ENCODE assay signal across 13 cellular contexts in genomic region chr2:131588152-131588873, GRCh38.
DNase-seq lines count a peak whose midpoint lies in the region; ATAC-seq and TF ChIP-seq lines count a peak whose summit lies in the region.
"Had no signal": no experiment of that assay in that cellular context is flagged by ENCODE, and none has a peak within 500 bp of the region (broad histone marks: within the 10 kb centered on the region; RNA-seq: fewer than 3 reads in every experiment).

No MANE protein-coding gene starts in this region.

- H3K27me3 Mint-ChIP-seq in chondrocyte (ENCODE audit: low read depth) (peaks cover 14% of the 10 kb centered on the region), glutamatergic neuron (ENCODE audit: unreplicated experiment) (no peaks in the 10 kb centered on the region)

- H3K27ac Mint-ChIP-seq in chondrocyte (ENCODE audit: unreplicated experiment) (no peak overlapping the region), glutamatergic neuron (ENCODE audit: unreplicated experiment) (no peak overlapping the region)
- H3K27ac Mint-ChIP-seq: T-helper 2 cell treated with Interferon-gamma antibody and Interleukin-4, amounts not matched to agents 5 μg/mL and 100 μg/mL, for 36 hours had no signal

- no peaks in the 10 kb centered on the region for H4K20me1 ChIP-seq in OCI-LY7 (ENCODE audit: insufficient read depth, low read length)
- H4K20me1 ChIP-seq in SK-N-SH (ENCODE audit: insufficient read depth), result no peaks in the 10 kb centered on the region

- TF ChIP-seq CTCF in OCI-LY7 (conservative IDR thresholded peaks at IDR 0.05; ENCODE audit: low read length), result no peak
- no peak for TF ChIP-seq CTCF in chondrocyte (IDR thresholded peaks at IDR 0.05)
- TF ChIP-seq CTCF in ascending aorta (IDR thresholded peaks at IDR 0.05), result no peak
- TF ChIP-seq CTCF in glutamatergic neuron (IDR thresholded peaks at IDR 0.05; ENCODE audit: partially characterized antibody, unreplicated experiment), result no peak
- TF ChIP-seq CTCF in SK-N-SH (IDR thresholded peaks at IDR 0.05), result no peak

- no peaks in the 10 kb centered on the region for H3K27me3 ChIP-seq in ascending aorta
- H3K27me3 ChIP-seq in SK-N-SH (ENCODE audit: insufficient read depth), result peaks cover 17% of the 10 kb centered on the region; the same call in 1 of the 2 replicates

- peak overlapping the region; percentile 57 for H3K4me2 ChIP-seq in OCI-LY7 (ENCODE audit: low read length)
- no peak overlapping the region for H3K4me2 ChIP-seq in SK-N-SH

- peak overlapping the region; percentile 87 for H3K27ac ChIP-seq in OCI-LY7 (ENCODE audit: low read depth, low read length, poor library complexity, severe bottlenecking)
- no peak overlapping the region for H3K27ac ChIP-seq in ascending aorta
- H3K27ac ChIP-seq in SK-N-SH (ENCODE audit: low read depth in 2 of 2, low read length in 1 of 2), result no peak overlapping the region
- H3K27ac ChIP-seq: C4-2B, parathyroid adenoma had no signal

- H3K9ac ChIP-seq in SK-N-SH, result no peak overlapping the region
- H3K9ac ChIP-seq: parathyroid adenoma had no signal

- H3K4me3 Mint-ChIP-seq in chondrocyte (ENCODE audit: unreplicated experiment) (no peak overlapping the region), glutamatergic neuron (ENCODE audit: unreplicated experiment) (no peak overlapping the region)
- H3K4me3 Mint-ChIP-seq: T-helper 2 cell treated with Interferon-gamma antibody and Interleukin-4, amounts not matched to agents 5 μg/mL and 100 μg/mL, for 36 hours had no signal

- H3F3A ChIP-seq in SK-N-SH (replicated peaks; ENCODE audit: insufficient read depth), result no peaks in the 10 kb centered on the region

- H3K36me3 ChIP-seq in OCI-LY7 (ENCODE audit: insufficient read depth, low read length) (no peaks in the 10 kb centered on the region), ascending aorta (no peaks in the 10 kb centered on the region), SK-N-SH (replicated peaks in 1 of 2; ENCODE audit: control insufficient read depth in 1 of 2, insufficient read depth in 2 of 2, low read length in 1 of 2) (no peaks in the 10 kb centered on the region)

- intact Hi-C loops in OCI-LY7 (cut with micrococcal nuclease; ENCODE audit: unreplicated experiment), result loop anchor here (5.0 to 10.0 kb wide), 2 partner anchors 61 to 1234 kb away; partner anchors contain the start of genes CCDC74A and PTPN18
- intact Hi-C loops in ascending aorta (cut with DNase I), result no loop called here

- H3K4me3 ChIP-seq in OCI-LY7 (ENCODE audit: low read depth, low read length, poor library complexity, severe bottlenecking), result peak overlapping the region; percentile 52
- no peak overlapping the region for H3K4me3 ChIP-seq in ascending aorta
- no peak overlapping the region for H3K4me3 ChIP-seq in SK-N-SH (ENCODE audit: low read depth in 2 of 2, low read length in 1 of 2)

- no TSS peak for BruUV-seq in OCI-LY7 (replicated peaks; lab: Mats Ljungman, UMichigan)

- TF ChIP-seq EP300 in SK-N-SH (IDR thresholded peaks at IDR 0.05; ENCODE audit: borderline replicate concordance in 1 of 2, low read depth in 1 of 2, low read length in 1 of 2), result no peak

- CTCF ChIA-PET in OCI-LY7 (lab: Charles Lee; ENCODE audit: unreplicated experiment), result no interaction called here
- CTCF ChIA-PET in SK-N-SH (lab: Yijun Ruan, JAX), result no interaction called here

- H3K4me1 Mint-ChIP-seq in chondrocyte (ENCODE audit: low read depth), result no peaks in the 10 kb centered on the region
- no peaks in the 10 kb centered on the region for H3K4me1 Mint-ChIP-seq in glutamatergic neuron (ENCODE audit: low read depth, unreplicated experiment)

- WGBS in SK-N-SH (ENCODE audit: low lambda C conversion rate), result 11% methylated on average over 5 of the region's 5 CpGs

- POLR2A ChIA-PET in OCI-LY7 (lab: Charles Lee), result no interaction called here
- POLR2A ChIA-PET in SK-N-SH (lab: Yijun Ruan, JAX), result no interaction called here

- peak; percentile 77 for ATAC-seq in GM18520 (IDR thresholded peaks at IDR 0.05; ENCODE audit: unreplicated experiment)
- peak; percentile 74 for ATAC-seq in GM21526 (IDR thresholded peaks at IDR 0.05; ENCODE audit: low FRiP score, unreplicated experiment)
- ATAC-seq in HG03060 (IDR thresholded peaks at IDR 0.05; ENCODE audit: low read depth, unreplicated experiment), result peak; percentile 76

- no peaks in the 10 kb centered on the region for H3K36me3 Mint-ChIP-seq in chondrocyte (ENCODE audit: low read depth)
- H3K36me3 Mint-ChIP-seq in glutamatergic neuron (ENCODE audit: unreplicated experiment), result no peaks in the 10 kb centered on the region

- H3K79me2 ChIP-seq in OCI-LY7 (ENCODE audit: insufficient read depth, low read depth, low read length) (no peaks in the 10 kb centered on the region), SK-N-SH (ENCODE audit: insufficient read depth) (no peaks in the 10 kb centered on the region)
- H3K79me2 ChIP-seq: parathyroid adenoma had no signal

- H3K9me3 Mint-ChIP-seq in chondrocyte (ENCODE audit: low read depth) (no peaks in the 10 kb centered on the region), glutamatergic neuron (ENCODE audit: unreplicated experiment) (no peaks in the 10 kb centered on the region)
- H3K9me3 Mint-ChIP-seq: T-helper 2 cell treated with Interferon-gamma antibody and Interleukin-4, amounts not matched to agents 5 μg/mL and 100 μg/mL, for 36 hours had no signal

- H3K9me3 ChIP-seq in OCI-LY7 (ENCODE audit: low read length), result no peaks in the 10 kb centered on the region
- no peaks in the 10 kb centered on the region for H3K9me3 ChIP-seq in ascending aorta
- no peaks in the 10 kb centered on the region for H3K9me3 ChIP-seq in SK-N-SH

- DNase-seq in OCI-LY7 (ENCODE audit: low spot score) (peak; percentile 74), chondrocyte (ENCODE audit: low spot score) (no peak), ascending aorta (ENCODE audit: low spot score in 2 of 2) (no peak), glutamatergic neuron (no peak), SK-N-SH (no peak)
- DNase-seq: head of caudate nucleus; stimulated activated CD4-positive, alpha-beta T cell treated with anti-CD3 and anti-CD28 coated beads, Interleukin-4, amount 100 ng/mL, for 24 hours had no signal

- H3K4me1 ChIP-seq in OCI-LY7 (ENCODE audit: insufficient read depth, low read length, poor library complexity, severe bottlenecking) (peaks cover 81% of the 10 kb centered on the region), ascending aorta (no peaks in the 10 kb centered on the region), SK-N-SH (ENCODE audit: control insufficient read depth in 1 of 2, insufficient read depth in 2 of 2, low read depth in 1 of 2, low read length in 1 of 2) (no peaks in the 10 kb centered on the region)
- H3K4me1 ChIP-seq: parathyroid adenoma had no signal

- H2AFZ ChIP-seq in OCI-LY7 (ENCODE audit: low read length) (peak overlapping the region; percentile 62), SK-N-SH (ENCODE audit: low read depth) (no peak overlapping the region)
- H2AFZ ChIP-seq: parathyroid adenoma had no signal

- TF ChIP-seq RAD21 in SK-N-SH (IDR thresholded peaks at IDR 0.05; ENCODE audit: low read length), result no peak

- H3K9me2 ChIP-seq in OCI-LY7 (ENCODE audit: insufficient read depth, low read length) (no peaks in the 10 kb centered on the region), SK-N-SH (no peaks in the 10 kb centered on the region)

TF ChIP-seq in SK-N-SH, 30 proteins besides CTCF, POLR2A, EP300 and RAD21:
- TF ChIP-seq, protein P1, sequence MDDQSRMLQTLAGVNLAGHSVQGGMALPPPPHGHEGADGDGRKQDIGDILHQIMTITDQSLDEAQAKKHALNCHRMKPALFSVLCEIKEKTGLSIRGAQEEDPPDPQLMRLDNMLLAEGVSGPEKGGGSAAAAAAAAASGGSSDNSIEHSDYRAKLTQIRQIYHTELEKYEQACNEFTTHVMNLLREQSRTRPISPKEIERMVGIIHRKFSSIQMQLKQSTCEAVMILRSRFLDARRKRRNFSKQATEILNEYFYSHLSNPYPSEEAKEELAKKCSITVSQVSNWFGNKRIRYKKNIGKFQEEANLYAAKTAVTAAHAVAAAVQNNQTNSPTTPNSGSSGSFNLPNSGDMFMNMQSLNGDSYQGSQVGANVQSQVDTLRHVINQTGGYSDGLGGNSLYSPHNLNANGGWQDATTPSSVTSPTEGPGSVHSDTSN (IDR thresholded peaks at IDR 0.05), result no peak
- no peak for TF ChIP-seq USF2 (IDR thresholded peaks at IDR 0.05; ENCODE audit: borderline replicate concordance, low read depth, low read length)
- no peak for TF ChIP-seq RFX5 (IDR thresholded peaks at IDR 0.05; ENCODE audit: low read length)
- no peak for TF ChIP-seq FOXM1 (IDR thresholded peaks at IDR 0.05; ENCODE audit: low read depth)
- no peak for TF ChIP-seq TAF1 (IDR thresholded peaks at IDR 0.05; ENCODE audit: borderline replicate concordance, low read depth, low read length)
